In the genomic region with DNA sequence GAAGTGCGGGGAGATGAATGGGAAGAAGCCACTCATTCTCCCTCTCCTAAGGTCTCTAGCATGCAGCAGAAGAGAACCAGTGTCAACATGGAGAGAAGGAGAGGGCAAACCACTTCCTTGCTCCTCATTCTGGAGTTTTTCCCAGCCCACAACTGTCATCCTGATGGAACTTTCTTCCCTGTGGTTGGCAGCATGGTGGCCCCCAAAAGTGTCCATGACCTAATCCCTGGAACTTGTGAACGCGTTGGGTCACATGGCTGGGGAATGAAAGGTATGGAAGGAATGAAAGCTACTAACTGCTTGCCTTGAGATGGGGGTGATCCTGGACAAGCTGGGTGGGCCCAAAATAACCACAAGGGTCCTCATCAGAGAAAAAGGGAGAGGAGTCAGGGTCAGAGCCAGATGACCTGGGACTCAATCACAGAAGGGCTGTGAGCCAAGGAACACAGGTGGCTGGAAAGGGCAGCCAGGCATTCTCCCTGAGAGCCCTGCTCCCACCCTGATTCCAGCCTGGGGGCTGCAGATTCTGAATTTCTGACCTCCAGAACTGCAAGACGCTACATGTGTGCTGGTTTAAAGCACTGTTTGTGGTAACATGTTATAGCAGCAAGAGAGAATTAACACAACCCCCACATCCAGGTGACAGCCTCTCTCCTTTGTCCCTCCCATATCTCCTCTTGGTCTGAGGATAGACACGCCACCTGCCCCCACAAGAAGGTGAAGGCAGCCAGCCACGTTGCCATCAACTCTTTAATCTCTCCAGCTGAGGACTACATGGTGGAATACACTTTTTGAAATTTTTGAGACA, we compare ENCODE assay signal across 8 cellular contexts.
DNase-seq lines count a peak whose midpoint lies in the region; ATAC-seq, FAIRE-seq and TF ChIP-seq lines count a peak whose summit lies in the region.

No MANE protein-coding gene starts in this region.

- H3K27ac ChIP-seq in angular gyrus (ENCODE audit: low read depth, low read length) = peak overlapping the region; percentile 77
- H3K27ac ChIP-seq in HepG2 (ENCODE audit: extremely low read length, insufficient read depth, low read length) = peak overlapping the region; percentile 76
- H3K27ac ChIP-seq in upper lobe of left lung = peak overlapping the region; percentile 50 to 81 (median 70)

- H3K9ac ChIP-seq in HepG2 (ENCODE audit: insufficient read depth, low read depth, low read length) = peak overlapping the region; percentile 53

- 58% methylated on average over 6 of the region's 6 CpGs for WGBS in HepG2 (ENCODE audit: low lambda C conversion rate)
- 67 to 71% methylated on average over 6 of the region's 6 CpGs for WGBS in upper lobe of left lung, 2 donors

- H3K27me3 ChIP-seq in HepG2 (ENCODE audit: control insufficient read depth in 1 of 2, insufficient read depth in 2 of 2, low read length in 2 of 2) (no peaks in the 10 kb centered on the region), upper lobe of left lung (no peaks in the 10 kb centered on the region)

- intact Hi-C loops in HepG2 (cut with micrococcal nuclease; ENCODE audit: unreplicated experiment) = loop anchor here (1.0 to 2.0 kb wide), 4 partner anchors 67 to 96 kb away; partner anchors contain the start of gene GINS1

- POLR2A ChIA-PET in HepG2 (lab: Yijun Ruan, JAX) = interaction anchor here (1.1 to 2.7 kb wide), 4 partner anchors 16 to 67 kb away, joined by 4 to 21 read pairs (median 4); partner anchors contain the start of gene PYGB

- peak; percentile 3 for DNase-seq in activated CD8-positive, alpha-beta memory T cell treated with anti-CD3 and anti-CD28 coated beads, Interleukin-2, amount 50 U/mL, for 4 hours
- no peak for DNase-seq in activated CD8-positive, alpha-beta memory T cell treated with anti-CD3 and anti-CD28 coated beads, Interleukin-2, amount 50 U/mL, for 48 hours
- DNase-seq in HepG2 (ENCODE audit: low spot score) (peak; percentile 55), upper lobe of left lung (peak in 1 of 2 donors; percentile 18), NCI-H82 treated with DMSO at 0.1 percent for 48 hours (lab: John Stamatoyannopoulos, UW; ENCODE audit: unreplicated experiment) (no peak), SHP77 treated with DMSO at 0.1 percent for 48 hours (lab: John Stamatoyannopoulos, UW) (no peak), DMS114 treated with DMSO at 0.1 percent for 48 hours (lab: John Stamatoyannopoulos, UW; ENCODE audit: unreplicated experiment) (no peak)

- H3K4me2 ChIP-seq in HepG2 (ENCODE audit: low read depth, low read length) = peak overlapping the region; percentile 82

- TF ChIP-seq RAD21 in HepG2 (CRISPR knock-in tag; IDR thresholded peaks at IDR 0.05) = no peak

- no peak; a peak in 1 of 4 replicates for TF ChIP-seq POLR2A in HepG2 (IDR thresholded peaks at IDR 0.05; ENCODE audit: insufficient read depth in 1 of 2, low read depth in 2 of 2, low read length in 2 of 2)
- no peak for TF ChIP-seq POLR2A in upper lobe of left lung (IDR thresholded peaks at IDR 0.05)

- peak overlapping the region in 1 of 3 experiments; percentile 69; a peak in 2 of 6 replicates for H3K4me3 ChIP-seq in HepG2 (replicated peaks in 1 of 3; ENCODE audit: insufficient read depth in 1 of 3, low read depth in 2 of 3, low read length in 3 of 3)
- H3K4me3 ChIP-seq in upper lobe of left lung = peak overlapping the region in 2 of 4 donors; percentile 13 to 15

- H4K20me1 ChIP-seq in HepG2 (ENCODE audit: insufficient read depth, low read length) = no peaks in the 10 kb centered on the region

- TF ChIP-seq EP300 in HepG2 (IDR thresholded peaks at IDR 0.05; ENCODE audit: low read depth in 2 of 2, low read length in 2 of 2) (peak in 1 of 2 experiments; percentile 30; a peak in 1 of 4 replicates), HepG2 (CRISPR knock-in tag; IDR thresholded peaks at IDR 0.05; ENCODE audit: borderline replicate concordance) (no peak), upper lobe of left lung (IDR thresholded peaks at IDR 0.05) (no peak)

- H3K4me1 ChIP-seq in HepG2 (ENCODE audit: insufficient read depth, low read length) = peaks cover 51% of the 10 kb centered on the region
- H3K4me1 ChIP-seq in upper lobe of left lung = peaks cover 14 to 25% (median 17%) of the 10 kb centered on the region in 4 donors

- CTCF ChIA-PET in HepG2 (lab: Yijun Ruan, JAX; ENCODE audit: low intra/inter-chr PET ratio, low total read pairs) = interaction anchor here (1.9 to 2.9 kb wide), 2 partner anchors 17 to 88 kb away, joined by 12 to 13 read pairs; no protein-coding TSS in a partner anchor

- no peak for FAIRE-seq in HepG2 (lab: Jason Lieb, UNC)

- H3K9me3 ChIP-seq in HepG2 (ENCODE audit: low read length) (no peaks in the 10 kb centered on the region), upper lobe of left lung (no peaks in the 10 kb centered on the region)

- TF ChIP-seq CTCF in HepG2 (CRISPR knock-in tag; IDR thresholded peaks at IDR 0.05) (no peak), upper lobe of left lung (IDR thresholded peaks at IDR 0.05) (no peak)

- ATAC-seq in HepG2 = peak; percentile 2
- ATAC-seq in upper lobe of left lung (ENCODE audit: low FRiP score in 2 of 2) = peak in 1 of 2 donors; percentile 2

- BruUV-seq in HepG2 (replicated peaks; lab: Mats Ljungman, UMichigan) = TSS peak; percentile 86

- H2AFZ ChIP-seq in HepG2 (ENCODE audit: low read length) = no peak overlapping the region

- peaks cover 13 to 14% of the 10 kb centered on the region in 2 experiments; a peak in 4 of 5 replicates for H3K36me3 ChIP-seq in HepG2 (replicated peaks in 1 of 2; ENCODE audit: control insufficient read depth in 1 of 2, insufficient read depth in 2 of 2, low read length in 2 of 2)
- peaks cover 0 to 16% (median 7%) of the 10 kb centered on the region in 4 donors for H3K36me3 ChIP-seq in upper lobe of left lung

- in situ Hi-C loops in HepG2 (cut with HindIII; ENCODE audit: extremely low pct_ligation_motif_present, low pct_unique_long_range_greater_than_20kb) = loop anchor here (25.0 kb wide), 1 partner anchor 351 kb away; no protein-coding TSS in a partner anchor

- H3K79me2 ChIP-seq in HepG2 (ENCODE audit: insufficient read depth, low read length) = no peaks in the 10 kb centered on the region

TF ChIP-seq in HepG2, 621 proteins besides CTCF, POLR2A, EP300 and RAD21:
- TF ChIP-seq NFYB (CRISPR knock-in tag; IDR thresholded peaks at IDR 0.05) = 0 out of 2 replicates have a peak, but pooled peaks have one; percentile 10
- no peak for TF ChIP-seq HOXA3 (CRISPR knock-in tag; IDR thresholded peaks at IDR 0.05)
- TF ChIP-seq CC2D1A (CRISPR knock-in tag; IDR thresholded peaks at IDR 0.05) = 0 out of 2 replicates have a peak, but pooled peaks have one; percentile 54
- peak; percentile 76 for TF ChIP-seq TEAD3 (CRISPR knock-in tag; optimal IDR thresholded peaks at IDR 0.05; ENCODE audit: borderline replicate concordance)
- 0 out of 2 replicates have a peak, but pooled peaks have one; percentile 32 for TF ChIP-seq ZNF296 (CRISPR knock-in tag; conservative IDR thresholded peaks at IDR 0.05)
- TF ChIP-seq TAF15 (IDR thresholded peaks at IDR 0.05; ENCODE audit: low read depth, low read length, poor library complexity, severe bottlenecking) = no peak
- no peak for TF ChIP-seq HES4 (CRISPR knock-in tag; IDR thresholded peaks at IDR 0.05; ENCODE audit: borderline replicate concordance)
- 0 out of 2 replicates have a peak, but pooled peaks have one; percentile 7 for TF ChIP-seq ZNF775 (CRISPR knock-in tag; IDR thresholded peaks at IDR 0.05; ENCODE audit: borderline replicate concordance)
- no peak for TF ChIP-seq FOXA1 (IDR thresholded peaks at IDR 0.05)
- peak; percentile 60 for TF ChIP-seq FOXA1 (CRISPR knock-in tag; IDR thresholded peaks at IDR 0.05)
- TF ChIP-seq SUZ12 (IDR thresholded peaks at IDR 0.05; ENCODE audit: low read depth, low read length) = no peak
- TF ChIP-seq ZNF547 (CRISPR knock-in tag; IDR thresholded peaks at IDR 0.05) = peak; percentile 4; the same call in 1 of the 2 replicates
- TF ChIP-seq RARA (CRISPR knock-in tag; IDR thresholded peaks at IDR 0.05) = 0 out of 2 replicates have a peak, but pooled peaks have one; percentile 15
- TF ChIP-seq EED (CRISPR knock-in tag; IDR thresholded peaks at IDR 0.05) = 0 out of 2 replicates have a peak, but pooled peaks have one; percentile 42
- TF ChIP-seq MLX (CRISPR knock-in tag; IDR thresholded peaks at IDR 0.05) = 0 out of 2 replicates have a peak, but pooled peaks have one; percentile 25

Comparison
In these comparisons a context has a peak if more than half of its experiments do, and no peak if none do; other contexts are left out.
1. DNase-seq: peak in activated CD8-positive, alpha-beta memory T cell treated with anti-CD3 and anti-CD28 coated beads, Interleukin-2, amount 50 U/mL, for 4 hours (single experiment) and HepG2 (single experiment); none in activated CD8-positive, alpha-beta memory T cell treated with anti-CD3 and anti-CD28 coated beads, Interleukin-2, amount 50 U/mL, for 48 hours (single experiment), NCI-H82 treated with DMSO at 0.1 percent for 48 hours (single experiment), SHP77 treated with DMSO at 0.1 percent for 48 hours (single experiment) and DMS114 treated with DMSO at 0.1 percent for 48 hours (single experiment).
2. Peak in every context shown above with its lines, with median percentiles within 50 percentile points of each other: H3K27ac ChIP-seq.